ENCODE assay signal across 8 cellular contexts in the genomic region with DNA sequence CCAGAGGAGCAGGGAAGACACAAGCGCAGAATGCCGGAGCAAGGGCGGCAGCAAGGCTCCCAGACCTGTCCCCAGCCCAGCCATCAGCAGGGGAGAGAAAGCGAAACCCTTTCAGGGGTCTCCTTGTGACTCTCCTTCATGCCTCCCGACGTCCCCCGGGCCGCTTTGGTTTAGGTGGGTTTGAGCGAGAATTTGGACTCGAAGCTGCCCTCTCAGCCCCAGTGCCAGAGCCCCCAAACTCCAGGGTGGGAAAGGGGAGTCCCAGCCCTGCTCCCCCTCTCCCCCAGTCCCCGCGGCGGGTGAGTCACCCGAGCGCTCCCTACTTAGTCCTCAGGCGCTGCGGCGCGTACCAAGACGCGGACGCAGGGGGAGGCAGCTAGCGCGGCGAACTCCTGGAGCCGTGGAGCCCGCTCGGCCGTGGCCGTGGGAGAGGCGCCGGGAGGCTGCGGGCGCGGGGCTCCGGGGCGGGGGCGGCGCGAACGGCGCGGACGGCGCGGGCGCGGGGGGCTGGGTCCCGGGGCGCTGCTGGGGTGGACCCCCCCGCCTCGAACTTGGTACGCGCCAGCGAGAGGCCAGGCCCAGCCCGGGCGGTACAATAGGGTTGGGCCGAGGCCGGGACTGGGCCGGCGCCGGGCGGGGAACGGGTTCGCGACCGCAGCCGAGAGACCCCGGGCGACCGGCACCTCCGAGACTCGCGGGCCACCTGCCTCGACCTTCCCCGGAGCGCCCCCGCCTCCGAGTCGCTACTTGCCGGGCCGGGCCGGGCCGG. TPM values are rescaled to one million over a fixed set of nuclear protein-coding genes. Genes with fewer than 3 reads are reported as not detected.
DNase-seq lines count a peak whose midpoint lies in the region; ATAC-seq and TF ChIP-seq lines count a peak whose summit lies in the region.

A gene (plus strand): TSS at position 601 of the 769 bp plus-strand sequence. CDS start 258 bp downstream, outside the sequence.

- peaks cover 66% of the 10 kb centered on the region for H3K4me1 Mint-ChIP-seq in activated naive CD8-positive, alpha-beta T cell (ENCODE audit: low read depth)

- H3K27me3 ChIP-seq in SU-DHL-6 (ENCODE audit: low read length) (no peaks in the 10 kb centered on the region), parathyroid adenoma (ENCODE audit: control insufficient read depth, insufficient read depth, low read length) (no peaks in the 10 kb centered on the region), tibial artery (no peaks in the 10 kb centered on the region)

- intact Hi-C loops in Right ventricle myocardium inferior (cut with DNase I) (loop anchor here (2.0 kb wide), 1 partner anchor 21 kb away; no protein-coding TSS in a partner anchor), tibial artery (cut with DNase I; ENCODE audit: low total_unique reads) (loop anchor here (5.0 kb wide), 1 partner anchor 132 kb away; no protein-coding TSS in a partner anchor)

- peaks cover 11% of the 10 kb centered on the region for H3K4me1 ChIP-seq in parathyroid adenoma
- peaks cover 4 to 72% (median 57%) of the 10 kb centered on the region in 4 donors for H3K4me1 ChIP-seq in tibial artery

- no peaks in the 10 kb centered on the region for H4K20me1 ChIP-seq in SU-DHL-6 (ENCODE audit: low read depth, low read length)

- peak within 1 kb of the TSS; percentile 93 for H3K4me3 Mint-ChIP-seq in activated naive CD8-positive, alpha-beta T cell

- peak within 1 kb of the TSS; percentile 92 for H3K4me3 ChIP-seq in SU-DHL-6 (ENCODE audit: insufficient read depth, low read length, poor library complexity, severe bottlenecking)
- H3K4me3 ChIP-seq in parathyroid adenoma (ENCODE audit: low read depth, low read length), result peak within 1 kb of the TSS; percentile 97
- H3K4me3 ChIP-seq in tibial artery, result peak within 1 kb of the TSS; percentile 99 to 100

- H3K27ac ChIP-seq in SU-DHL-6 (ENCODE audit: low read depth, low read length), result peak within 1 kb of the TSS; percentile 57
- peak within 1 kb of the TSS; percentile 89 for H3K27ac ChIP-seq in parathyroid adenoma
- peak within 1 kb of the TSS; percentile 99 to 100 for H3K27ac ChIP-seq in tibial artery

- H3K9me3 ChIP-seq in SU-DHL-6 (ENCODE audit: insufficient read depth, low read length), result no peaks in the 10 kb centered on the region
- no peaks in the 10 kb centered on the region for H3K9me3 ChIP-seq in parathyroid adenoma (ENCODE audit: control insufficient read depth, low read length)
- H3K9me3 ChIP-seq in tibial artery, result no peaks in the 10 kb centered on the region

- TF ChIP-seq CTCF in SU-DHL-6 (IDR thresholded peaks at IDR 0.05; ENCODE audit: insufficient read depth, low read length, poor library complexity, severe bottlenecking) (no peak), parathyroid adenoma (IDR thresholded peaks at IDR 0.05) (no peak), tibial artery (IDR thresholded peaks at IDR 0.05) (no peak)

- 0 out of 2 replicates have a peak, but pooled peaks cover 4% of the 10 kb centered on the region for H3F3A ChIP-seq in SU-DHL-6 (ENCODE audit: insufficient read depth)

- peak within 1 kb of the TSS; percentile 91 for H3K9ac ChIP-seq in SU-DHL-6 (ENCODE audit: low read length)
- H3K9ac ChIP-seq in parathyroid adenoma, result peak within 1 kb of the TSS; percentile 61

- no peaks in the 10 kb centered on the region for H3K9me3 Mint-ChIP-seq in activated naive CD8-positive, alpha-beta T cell (ENCODE audit: low read depth)

- H3K79me2 ChIP-seq in SU-DHL-6 (ENCODE audit: insufficient read depth, low read length) (peaks cover 42% of the 10 kb centered on the region), parathyroid adenoma (peaks cover 13% of the 10 kb centered on the region)

- H3K9me2 ChIP-seq in SU-DHL-6 (replicated peaks; ENCODE audit: insufficient read depth, low read length), result no peaks in the 10 kb centered on the region

- no peaks in the 10 kb centered on the region for H3K27me3 Mint-ChIP-seq in activated naive CD8-positive, alpha-beta T cell

- peak; percentile 43 for ATAC-seq in GM21786 (IDR thresholded peaks at IDR 0.05; ENCODE audit: unreplicated experiment)
- ATAC-seq in Right ventricle myocardium inferior, result peak; percentile 72

- DNase-seq in DMS79 treated with DMSO at 0.1 percent for 48 hours (lab: John Stamatoyannopoulos, UW), result peak; percentile 72
- peak; percentile 83 for DNase-seq in LoVo (ENCODE audit: low spot score)
- peak; percentile 95 for DNase-seq in Right ventricle myocardium inferior (ENCODE audit: missing footprints)
- peak; percentile 88 to 94 for DNase-seq in tibial artery

- peak within 1 kb of the TSS; percentile 98 for H2AFZ ChIP-seq in SU-DHL-6 (ENCODE audit: low read depth, low read length, severe bottlenecking)
- H2AFZ ChIP-seq in parathyroid adenoma, result peak within 1 kb of the TSS; percentile 80

- H3K4me2 ChIP-seq in SU-DHL-6 (ENCODE audit: low read depth, low read length, poor library complexity, severe bottlenecking), result peak within 1 kb of the TSS; percentile 77
- H3K4me2 ChIP-seq in parathyroid adenoma (ENCODE audit: low read length), result peak within 1 kb of the TSS; percentile 90

- H3K36me3 ChIP-seq in SU-DHL-6 (ENCODE audit: low read length), result no peaks in the 10 kb centered on the region
- H3K36me3 ChIP-seq in parathyroid adenoma (ENCODE audit: control insufficient read depth, insufficient read depth, low read length), result no peaks in the 10 kb centered on the region
- H3K36me3 ChIP-seq in tibial artery, result no peaks in the 10 kb centered on the region

- H3K27ac Mint-ChIP-seq in activated naive CD8-positive, alpha-beta T cell, result peak within 1 kb of the TSS; percentile 96

- peaks cover 4% of the 10 kb centered on the region for H3K36me3 Mint-ChIP-seq in activated naive CD8-positive, alpha-beta T cell

RNA-seq across cellular contexts. Expression of the gene that starts here (rescaled TPM):
- 383 TPM for total RNA-seq in Right ventricle myocardium inferior

Comparison
In these comparisons a context has a peak if more than half of its experiments do, and no peak if none do; other contexts are left out.
1. Peak in every context shown above with its lines: DNase-seq, ATAC-seq, H3K4me3 ChIP-seq and H3K27ac ChIP-seq.